In genomic region chr19:54208784-54209057, GRCh38 we compare ENCODE assay signal across 9 cellular contexts. TPM values are rescaled to one million over a fixed set of nuclear protein-coding genes. Genes with fewer than 3 reads are reported as not detected.
DNase-seq lines count a peak whose midpoint lies in the region; ATAC-seq and TF ChIP-seq lines count a peak whose summit lies in the region.
"Had no signal": no experiment of that assay in that cellular context is flagged by ENCODE, and none has a peak within 500 bp of the region (broad histone marks: within the 10 kb centered on the region; RNA-seq: fewer than 3 reads in every experiment).

No MANE protein-coding gene starts in this region.

- H3K27ac ChIP-seq in C4-2B (peak overlapping the region; percentile 76), caudate nucleus (ENCODE audit: low read depth, low read length) (peak overlapping the region; percentile 91)

- no peak for ATAC-seq in naive thymus-derived CD8-positive, alpha-beta T cell
- no peak for ATAC-seq in activated CD4-positive, CD25-positive, alpha-beta regulatory T cell treated with anti-CD3 and anti-CD28 coated beads, Interleukin-2, amount 50 U/mL, for 24 hours

- POLR2A ChIA-PET in naive thymus-derived CD8-positive, alpha-beta T cell (lab: Charles Lee) = interaction anchor here (1.4 to 2.1 kb wide), 3 partner anchors 17 to 240 kb away, joined by 5 to 8 read pairs (median 7); partner anchors contain the start of genes LENG8 and TSEN34

- H3K27me3 Mint-ChIP-seq in IgD-negative memory B cell = no peaks in the 10 kb centered on the region
- H3K27me3 Mint-ChIP-seq in naive thymus-derived CD8-positive, alpha-beta T cell = no peaks in the 10 kb centered on the region

- peaks cover 38 to 47% (median 44%) of the 10 kb centered on the region in 3 donors for H3K4me1 Mint-ChIP-seq in IgD-negative memory B cell
- peaks cover 29 to 79% (median 72%) of the 10 kb centered on the region in 4 donors for H3K4me1 Mint-ChIP-seq in naive thymus-derived CD8-positive, alpha-beta T cell

- H3K27ac Mint-ChIP-seq in IgD-negative memory B cell = peak overlapping the region; percentile 83 to 94 (median 93)
- H3K27ac Mint-ChIP-seq in naive thymus-derived CD8-positive, alpha-beta T cell = peak overlapping the region in 6 of 10 donors; percentile 15 to 86 (median 58)

- peaks cover 8% of the 10 kb centered on the region for H3K36me3 Mint-ChIP-seq in IgD-negative memory B cell
- H3K36me3 Mint-ChIP-seq in naive thymus-derived CD8-positive, alpha-beta T cell = peaks cover 0 to 53% (median 12%) of the 10 kb centered on the region in 3 donors

- H3K4me3 Mint-ChIP-seq in IgD-negative memory B cell = peak overlapping the region in 3 of 4 donors; percentile 69 to 82 (median 82)
- peak overlapping the region in 8 of 10 donors; percentile 19 to 74 (median 45) for H3K4me3 Mint-ChIP-seq in naive thymus-derived CD8-positive, alpha-beta T cell

- TF ChIP-seq CTCF in C4-2B (conservative IDR thresholded peaks at IDR 0.05) = no peak

- DNase-seq in caudate nucleus (lab: John Stamatoyannopoulos, UW) (no peak), SHP77 treated with DMSO at 0.1 percent for 48 hours (lab: John Stamatoyannopoulos, UW) (no peak), NCI-H1105 (lab: John Stamatoyannopoulos, UW) (no peak)
- no peak for DNase-seq in naive thymus-derived CD8-positive, alpha-beta T cell
- DNase-seq in activated effector memory CD4-positive, alpha-beta T cell treated with Interleukin-2 at 50 U/mL for 16 hours = no peak

- H3K9me3 Mint-ChIP-seq in IgD-negative memory B cell = no peaks in the 10 kb centered on the region
- no peaks in the 10 kb centered on the region for H3K9me3 Mint-ChIP-seq in naive thymus-derived CD8-positive, alpha-beta T cell

RNA-seq across cellular contexts. Expression of gene RPS9, which starts 8.1 kb away (rescaled TPM):
- 1,165 TPM for polyA plus RNA-seq in IgD-negative memory B cell
- total RNA-seq in naive thymus-derived CD8-positive, alpha-beta T cell = 1,000 to 10,000 TPM; 1,288 to 1,335 TPM
- polyA plus RNA-seq in naive thymus-derived CD8-positive, alpha-beta T cell = 1,000 to 10,000 TPM; 1,265 to 1,506 (median 1,311) TPM

RNA-seq across cellular contexts. Expression of gene LILRB3, which starts 14.1 kb away (rescaled TPM):
- polyA plus RNA-seq in IgD-negative memory B cell = 0.16 TPM
- under 1 TPM in 1 of 2 experiments, not detected in 1; 0.62 TPM for total RNA-seq in naive thymus-derived CD8-positive, alpha-beta T cell
- not detected for polyA plus RNA-seq in naive thymus-derived CD8-positive, alpha-beta T cell

RNA-seq across cellular contexts. Expression of gene TSEN34, which starts 17.6 kb away (rescaled TPM):
- 33.2 TPM for polyA plus RNA-seq in IgD-negative memory B cell
- total RNA-seq in naive thymus-derived CD8-positive, alpha-beta T cell = 10 to 100 TPM; 25.2 to 25.6 TPM
- polyA plus RNA-seq in naive thymus-derived CD8-positive, alpha-beta T cell = 10 to 100 TPM; 23.4 to 38.7 (median 33.3) TPM

RNA-seq across cellular contexts. Expression of gene MBOAT7, which starts 19.3 kb away (rescaled TPM):
- 16.1 TPM for polyA plus RNA-seq in IgD-negative memory B cell
- total RNA-seq in naive thymus-derived CD8-positive, alpha-beta T cell = 10 to 100 TPM; 35.9 to 36.1 TPM
- 10 to 100 TPM; 11.9 to 17.9 (median 14.8) TPM for polyA plus RNA-seq in naive thymus-derived CD8-positive, alpha-beta T cell

RNA-seq across cellular contexts. Expression of gene LILRA6, which starts 33.9 kb away (rescaled TPM):
- polyA plus RNA-seq in IgD-negative memory B cell = 0.18 TPM
- under 1 TPM; 0.25 to 0.39 TPM for total RNA-seq in naive thymus-derived CD8-positive, alpha-beta T cell
- polyA plus RNA-seq in naive thymus-derived CD8-positive, alpha-beta T cell = not detected
- total RNA-seq: kidney epithelial cell had no signal
